18 cellular contexts compared by ENCODE assay signal in genomic region chr15:71106802-71107500, GRCh38. TPM values are rescaled to one million over a fixed set of nuclear protein-coding genes. Genes with fewer than 3 reads are reported as not detected.
DNase-seq lines count a peak whose midpoint lies in the region; ATAC-seq, FAIRE-seq and TF ChIP-seq lines count a peak whose summit lies in the region.
"Had no signal": no experiment of that assay in that cellular context is flagged by ENCODE, and none has a peak within 500 bp of the region (broad histone marks: within the 10 kb centered on the region; RNA-seq: fewer than 3 reads in every experiment).

No MANE protein-coding gene starts in this region.

- TF ChIP-seq RAD21 in GM12878 (IDR thresholded peaks at IDR 0.05; ENCODE audit: insufficient read depth, low read depth, low read length) = no peak

- RAD21 ChIA-PET in GM12878 (lab: Charles Lee; ENCODE audit: unreplicated experiment) = no interaction called here

- H3K79me2 ChIP-seq in GM12878 (ENCODE audit: control insufficient read depth, insufficient read depth, low read length) = no peaks in the 10 kb centered on the region

- no peak overlapping the region for H3K9ac ChIP-seq in GM12878 (ENCODE audit: control insufficient read depth, insufficient read depth, low read length)

- H3K27ac ChIP-seq in GM12878 (ENCODE audit: control insufficient read depth, insufficient read depth) (no peak overlapping the region), heart left ventricle (no peak overlapping the region)
- H3K27ac ChIP-seq: ovary, right atrium auricular region had no signal

- TF ChIP-seq CTCF in GM12878 (IDR thresholded peaks at IDR 0.05 in 2 of 3, conservative IDR thresholded peaks at IDR 0.05 in 1 of 3; ENCODE audit: control insufficient read depth in 2 of 3, extremely low read depth in 1 of 3, insufficient read depth in 1 of 3, low read depth in 3 of 3, low read length in 3 of 3) (no peak), heart left ventricle (IDR thresholded peaks at IDR 0.05) (no peak)

- no peak; the same call in 2 of the 3 replicates for ATAC-seq in GM12878
- no peak for ATAC-seq in HG03135 (IDR thresholded peaks at IDR 0.05; ENCODE audit: unreplicated experiment)
- ATAC-seq in heart left ventricle = no peak
- no peak for ATAC-seq in activated CD4-positive, CD25-positive, alpha-beta regulatory T cell treated with anti-CD3 and anti-CD28 coated beads, Interleukin-2, amount 50 U/mL, for 24 hours
- ATAC-seq: activated T-cell treated with anti-CD3 and anti-CD28 coated beads, Interleukin-2, amount 50 U/mL, for 4 hours; naive thymus-derived CD8-positive, alpha-beta T cell had no signal

- TF ChIP-seq POLR2A in GM12878 (IDR thresholded peaks at IDR 0.05; ENCODE audit: low read depth, low read length) (no peak), heart left ventricle (IDR thresholded peaks at IDR 0.05) (no peak)

- CTCF ChIA-PET in GM12878 (lab: Yijun Ruan, JAX) = no interaction called here

- no peaks in the 10 kb centered on the region for H4K20me1 ChIP-seq in GM12878 (ENCODE audit: control insufficient read depth, insufficient read depth)

- H3K9me3 ChIP-seq in GM12878 (replicated peaks; ENCODE audit: control insufficient read depth, insufficient read depth, low read length) (no peaks in the 10 kb centered on the region; the same call in 1 of the 3 replicates), heart left ventricle (no peaks in the 10 kb centered on the region)
- H3K9me3 ChIP-seq: ovary, right atrium auricular region had no signal

- intact Hi-C loops in GM12878 (cut with micrococcal nuclease; ENCODE audit: unreplicated experiment) (no loop called here), heart left ventricle (cut with DNase I) (loop anchor here in 5 of 10 donors (10.0 kb wide), 2 partner anchors 92 to 212 kb away; partner anchors contain the start of genes LRRC49 (in 2 of the 5) and THAP10 (in 2 of the 5))

- peaks cover 5% of the 10 kb centered on the region; the same call in 1 of the 2 replicates for H3K4me1 ChIP-seq in GM12878 (ENCODE audit: control insufficient read depth, insufficient read depth, low read length)
- peaks cover 0 to 3% (median 0%) of the 10 kb centered on the region in 12 donors for H3K4me1 ChIP-seq in heart left ventricle
- H3K4me1 ChIP-seq: right atrium auricular region had no signal

- TF ChIP-seq EP300 in GM12878 (IDR thresholded peaks at IDR 0.05; ENCODE audit: borderline replicate concordance in 1 of 2, control insufficient read depth in 1 of 2, low read depth in 2 of 2, low read length in 2 of 2) = no peak

- POLR2A ChIA-PET in GM12878 (lab: Charles Lee) = no interaction called here

- WGBS in GM12878 (ENCODE audit: insufficient coverage, insufficient replicate concordance, low lambda C conversion rate, missing lambda C conversion rate) = 21% methylated on average over 4 of the region's 4 CpGs
- WGBS in heart left ventricle, 4 donors = 85 to 91% (median 88%) methylated on average over 4 of the region's 4 CpGs

- no TSS peak for BruUV-seq in GM12878 (replicated peaks; lab: Mats Ljungman, UMichigan)

- H3K27me3 ChIP-seq in GM12878 (replicated peaks in 1 of 2; ENCODE audit: control insufficient read depth in 2 of 2, insufficient read depth in 2 of 2, low read length in 1 of 2) (no peaks in the 10 kb centered on the region), heart left ventricle (no peaks in the 10 kb centered on the region)
- H3K27me3 ChIP-seq: MG63, ovary, right atrium auricular region had no signal

- peak; percentile 47 for DNase-seq in ELR (ENCODE audit: low read depth)
- peak; percentile 63 for DNase-seq in HT1080 (ENCODE audit: low read depth)
- DNase-seq in NOMO-1 treated with dmso at 0.1 percent for 144 hours (lab: John Stamatoyannopoulos, UW; ENCODE audit: unreplicated experiment) = peak; percentile 31
- peak; percentile 21 for DNase-seq in GM12878 (ENCODE audit: low read depth, low spot score)
- DNase-seq in DMS79 (lab: John Stamatoyannopoulos, UW) = no peak
- no peak for DNase-seq in heart left ventricle
- DNase-seq: activated T-cell treated with anti-CD3 and anti-CD28 coated beads, Interleukin-2, amount 50 U/mL, for 4 hours; DMS79 treated with DMSO at 0.1 percent for 48 hours; MG63; naive thymus-derived CD8-positive, alpha-beta T cell; NCI-H1930; NCI-H345; ovary; stimulated activated CD4-positive, alpha-beta T cell treated with anti-CD3 and anti-CD28 coated beads, Interleukin-12 subunit alpha, Interleukin-12 subunit beta, amount 100 ng/mL, for 4 hours; SW 1271 had no signal

- no peak overlapping the region; the same call in 1 of the 2 replicates for H3K4me2 ChIP-seq in GM12878 (ENCODE audit: control insufficient read depth, insufficient read depth)

- in situ Hi-C loops in GM12878 (cut with MboI) = loop anchor here (25.0 kb wide), 1 partner anchor 330 kb away; no protein-coding TSS in a partner anchor

- H3K4me3 ChIP-seq in GM12878 (no peak overlapping the region), heart left ventricle (no peak overlapping the region)
- H3K4me3 ChIP-seq: MG63, ovary, right atrium auricular region had no signal

- H3K36me3 ChIP-seq in GM12878 (ENCODE audit: control insufficient read depth in 2 of 2, insufficient read depth in 2 of 2, low read length in 1 of 2) = no peaks in the 10 kb centered on the region
- H3K36me3 ChIP-seq in heart left ventricle = no peaks in the 10 kb centered on the region
- H3K36me3 ChIP-seq: ovary, right atrium auricular region had no signal

- peak; percentile 73 for FAIRE-seq in GM12878 (lab: Jason Lieb, UNC)

- SMC1A ChIA-PET in GM12878 (lab: Charles Lee; ENCODE audit: uncharacterized antibody, unreplicated experiment) = no interaction called here

- H2AFZ ChIP-seq in GM12878 (ENCODE audit: control insufficient read depth, low read depth, low read length) = no peak overlapping the region

TF ChIP-seq in GM12878, 131 proteins besides CTCF, POLR2A, EP300 and RAD21:
- no peak for TF ChIP-seq IKZF2 (IDR thresholded peaks at IDR 0.05)
- TF ChIP-seq SMAD1 (IDR thresholded peaks at IDR 0.05; ENCODE audit: low read depth, partially characterized antibody) = no peak
- peak; percentile 77; the same call in 1 of the 2 replicates for TF ChIP-seq SPI1 (IDR thresholded peaks at IDR 0.05; ENCODE audit: borderline replicate concordance, insufficient read depth, low read depth, low read length)
- no peak for TF ChIP-seq SIN3A (IDR thresholded peaks at IDR 0.05; ENCODE audit: low read depth, low read length)
- TF ChIP-seq TAF1 (IDR thresholded peaks at IDR 0.05; ENCODE audit: borderline replicate concordance, low read depth, low read length) = no peak
- TF ChIP-seq RUNX3 (IDR thresholded peaks at IDR 0.05; ENCODE audit: low read length) = peak; percentile 57
- no peak for TF ChIP-seq E2F8 (IDR thresholded peaks at IDR 0.05; ENCODE audit: low read depth, partially characterized antibody)
- TF ChIP-seq TCF7 (IDR thresholded peaks at IDR 0.05; ENCODE audit: borderline replicate concordance) = 0 out of 2 replicates have a peak, but pooled peaks have one; percentile 23

RNA-seq across cellular contexts. Expression of gene THSD4, which starts 8.3 kb away (rescaled TPM):
- 11.3 and 11.8 TPM in 2 replicates for total RNA-seq in HT1080 (2014; rRNA removed; shearing (Covaris generic))
- polyA plus RNA-seq in HT1080 (2015; cell fraction: cytosol; rRNA removed) = 14.1 and 19.1 TPM in 2 replicates
- 33.5 and 37.3 TPM in 2 replicates for polyA plus RNA-seq in HT1080 (2015; cell fraction: nucleus; rRNA removed)
- not detected in 2 replicates for total RNA-seq in GM12878 (2013; cell fraction: nucleolus; rRNA removed)
- total RNA-seq in GM12878 (2014; rRNA removed) (0.27 TPM in 1 of 2 replicates, not detected in the other), GM12878 (2014; rRNA removed; fragmentation: Illumina TruSeq; extraction: Trizol) (0.05 TPM in 1 of 2 replicates, not detected in the other), GM12878 (2021) (0.03 and 0.13 TPM in 2 replicates), heart left ventricle (100 to 1,000 TPM in 5 of 9 donors, 10 to 100 TPM in 4; 57.4 to 206 (median 104) TPM)
- polyA plus RNA-seq in GM12878 (2011; ENCODE audit: low read depth) = not detected
- polyA plus RNA-seq in GM12878 (2011; rRNA removed) (0.05 TPM in 1 of 2 replicates, not detected in the other), GM12878 (2014; fragmentation: Illumina TruSeq; extraction: Trizol) (0.04 TPM in 1 of 2 replicates, not detected in the other), GM12878 (2014; fragmentation: Nextera tagmentation; extraction: Ambion mirVana) (not detected), GM12878 (2014; rRNA removed) (not detected in 2 replicates), GM12878 (2016; fragmentation: Nextera tagmentation; extraction: Ambion mirVana) (not detected), heart left ventricle (10 to 100 TPM; 32.6 to 42.4 TPM)
- 0.03 and 0.06 TPM in 2 replicates for polyA plus RNA-seq in GM12878 (2011; cell fraction: cytosol; rRNA removed)
- 0.04 TPM in 1 of 2 replicates, not detected in the other for polyA plus RNA-seq in GM12878 (2011; cell fraction: nucleus; rRNA removed)
- 0.01 TPM in 1 of 2 replicates, not detected in the other for polyA plus RNA-seq in GM12878 (2012)
- 0.15 and 0.51 TPM in 2 replicates for polyA minus RNA-seq in GM12878 (2011; rRNA and poly(A)+ RNA removed)
- polyA minus RNA-seq in GM12878 (2011; cell fraction: cytosol; rRNA and poly(A)+ RNA removed) = 0.40 and 0.42 TPM in 2 replicates
- polyA minus RNA-seq in GM12878 (2011; cell fraction: nucleus; rRNA and poly(A)+ RNA removed) = 0.24 and 0.77 TPM in 2 replicates
- total RNA-seq: naive thymus-derived CD8-positive, alpha-beta T cell had no signal
- polyA plus RNA-seq: naive thymus-derived CD8-positive, alpha-beta T cell had no signal

Comparison
In these comparisons a context has a peak if more than half of its experiments do, and no peak if none do; other contexts are left out.
1. DNase-seq: peak in ELR (single experiment), HT1080 (single experiment), NOMO-1 treated with dmso at 0.1 percent for 144 hours (single experiment) and GM12878 (single experiment); none in DMS79 (single experiment) and heart left ventricle (0 of 5).